ENCODE assay signal across 13 cellular contexts in genomic region chr9:104860280-104860679, GRCh38.
A peak's percentile ranks its signal among the peaks of the same experiment; 100 is the strongest.
DNase-seq lines count a peak whose midpoint lies in the region; ATAC-seq lines count a peak whose summit lies in the region.
"Had no signal": no experiment of that assay in that cellular context is flagged by ENCODE, and none has a peak within 500 bp of the region (broad histone marks: within the 10 kb centered on the region; RNA-seq: fewer than 3 reads in every experiment).

No MANE protein-coding gene starts in this region.

- ATAC-seq in GM18498 (IDR thresholded peaks at IDR 0.05; ENCODE audit: unreplicated experiment) (peak; percentile 56), GM19395 (IDR thresholded peaks at IDR 0.05; ENCODE audit: unreplicated experiment) (no peak)
- ATAC-seq: activated T-helper 17 cell treated with anti-CD3 and anti-CD28 coated beads, Interleukin-2, amount 50 U/mL, for 72 hours; left lobe of liver had no signal

- peak overlapping the region in 11 of 21 experiments; percentile 4 to 77 (median 41) for H3K27ac ChIP-seq in skin epidermis

- no peak overlapping the region for H3K4me3 ChIP-seq in skin epidermis
- H3K4me3 ChIP-seq: cardiac muscle cell, pancreas had no signal

- peak; percentile 59 for DNase-seq in KG1 (lab: John Stamatoyannopoulos, UW)
- DNase-seq in astrocyte of the hippocampus (ENCODE audit: low read depth, low spot score): peak; percentile 32
- no peak for DNase-seq in NCI-H510A (lab: John Stamatoyannopoulos, UW)
- no peak for DNase-seq in H4 (ENCODE audit: low spot score)
- no peak for DNase-seq in NCI-H69 (lab: John Stamatoyannopoulos, UW)
- DNase-seq: activated CD4-positive, alpha-beta T cell treated with anti-CD3 and anti-CD28 coated beads for 48 hours; pancreas had no signal

Comparison
In these comparisons a context has a peak if more than half of its experiments do, and no peak if none do; other contexts are left out.
1. DNase-seq: peak in KG1 (single experiment) and astrocyte of the hippocampus (single experiment); none in NCI-H510A (single experiment), H4 (single experiment) and NCI-H69 (single experiment).